Comparison of ENCODE assay signal across 24 cellular contexts in the genomic region with DNA sequence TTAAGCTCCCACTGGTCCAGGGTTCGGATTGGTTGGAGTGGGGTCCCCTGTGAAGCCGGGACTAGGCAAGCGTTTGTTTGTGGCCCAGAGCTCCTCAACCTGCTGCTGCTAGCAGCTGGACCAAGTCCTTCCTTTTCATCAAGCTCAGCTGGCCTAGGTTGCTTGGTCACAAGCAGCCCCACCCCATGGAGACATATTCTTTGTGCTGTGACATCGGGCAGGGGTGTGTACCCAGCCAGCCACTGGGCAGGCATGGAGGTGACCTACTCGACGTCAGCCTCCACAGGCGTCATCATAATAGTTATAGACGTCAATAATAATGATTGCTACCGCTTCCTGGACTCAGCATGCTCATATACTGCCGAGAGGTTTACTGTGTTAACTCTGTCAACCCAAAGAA. TPM values are rescaled to one million over a fixed set of nuclear protein-coding genes. Genes with fewer than 3 reads are reported as not detected.
DNase-seq lines count a peak whose midpoint lies in the region; ATAC-seq and TF ChIP-seq lines count a peak whose summit lies in the region.
"Had no signal": no experiment of that assay in that cellular context is flagged by ENCODE, and none has a peak within 500 bp of the region (broad histone marks: within the 10 kb centered on the region; RNA-seq: fewer than 3 reads in every experiment).

No MANE protein-coding gene starts in this region.

- peaks cover 82% of the 10 kb centered on the region for H3K4me1 Mint-ChIP-seq in dendritic cell treated with granulocyte-macrophage colony-stimulating factor and Interleukin-4, amounts not matched to agents 40 ng/mL and 50 ng/mL, for 4 days (ENCODE audit: low read depth)
- H3K4me1 Mint-ChIP-seq in nephron (peaks cover 15% of the 10 kb centered on the region), type B pancreatic cell (ENCODE audit: unreplicated experiment) (peaks cover 33% of the 10 kb centered on the region)

- no peak for TF ChIP-seq CTCF in nephron (IDR thresholded peaks at IDR 0.05; ENCODE audit: unreplicated experiment in 3 of 3)
- TF ChIP-seq CTCF in type B pancreatic cell (conservative IDR thresholded peaks at IDR 0.05) = no peak

- H3K4me3 Mint-ChIP-seq in dendritic cell treated with granulocyte-macrophage colony-stimulating factor and Interleukin-4, amounts not matched to agents 40 ng/mL and 50 ng/mL, for 4 days = no peak overlapping the region
- H3K4me3 Mint-ChIP-seq in nephron (no peak overlapping the region), type B pancreatic cell (no peak overlapping the region)
- H3K4me3 Mint-ChIP-seq: activated naive CD8-positive, alpha-beta T cell treated with anti-CD3 and anti-CD28 coated beads for 36 hours; CD4-positive, alpha-beta memory T cell; naive B cell had no signal

- intact Hi-C loops in dendritic cell treated with granulocyte-macrophage colony-stimulating factor and Interleukin-4, amounts not matched to agents 40 ng/mL and 50 ng/mL, for 4 days (cut with micrococcal nuclease) = no loop called here

- peak; percentile 22 for DNase-seq in NCI-H748 (lab: John Stamatoyannopoulos, UW; ENCODE audit: unreplicated experiment)
- DNase-seq in NCI-H748 treated with DMSO at 0.1 percent for 48 hours (lab: John Stamatoyannopoulos, UW) = no peak
- DNase-seq in type B pancreatic cell (ENCODE audit: extremely low spot score, unreplicated experiment) = no peak
- DNase-seq in NCI-H82 treated with DMSO at 0.1 percent for 48 hours (lab: John Stamatoyannopoulos, UW; ENCODE audit: unreplicated experiment) = no peak
- DNase-seq: 8988T; activated effector memory CD4-positive, alpha-beta T cell treated with Interleukin-2 at 50 U/mL for 16 hours; activated naive CD8-positive, alpha-beta T cell treated with anti-CD3 and anti-CD28 coated beads for 36 hours; activated T-cell treated with anti-CD3 and anti-CD28 coated beads for 4 hours; dermis blood vessel endothelial cell; esophagus squamous epithelium; foreskin melanocyte; MG63; naive B cell; NCI-H1417 treated with DMSO at 0.1 percent for 48 hours; NCI-H2081; NCI-H226; ovary; stimulated activated CD4-positive, alpha-beta T cell treated with anti-CD3 and anti-CD28 coated beads, Interleukin-2, amount 100 ng/mL, for 48 hours; T-helper 1 cell had no signal

- no peaks in the 10 kb centered on the region for H3K9me3 Mint-ChIP-seq in dendritic cell treated with granulocyte-macrophage colony-stimulating factor and Interleukin-4, amounts not matched to agents 40 ng/mL and 50 ng/mL, for 4 days
- H3K9me3 Mint-ChIP-seq in nephron = no peaks in the 10 kb centered on the region
- H3K9me3 Mint-ChIP-seq in type B pancreatic cell = no peaks in the 10 kb centered on the region
- H3K9me3 Mint-ChIP-seq: activated naive CD8-positive, alpha-beta T cell treated with anti-CD3 and anti-CD28 coated beads for 36 hours; CD4-positive, alpha-beta memory T cell; naive B cell had no signal

- H3K27ac Mint-ChIP-seq in dendritic cell treated with granulocyte-macrophage colony-stimulating factor and Interleukin-4, amounts not matched to agents 40 ng/mL and 50 ng/mL, for 4 days = peak overlapping the region; percentile 87
- H3K27ac Mint-ChIP-seq in nephron = peak overlapping the region; percentile 23 to 94 (median 91)
- H3K27ac Mint-ChIP-seq in type B pancreatic cell = peak overlapping the region; percentile 77
- H3K27ac Mint-ChIP-seq: activated naive CD8-positive, alpha-beta T cell treated with anti-CD3 and anti-CD28 coated beads for 36 hours had no signal

- no peaks in the 10 kb centered on the region for H3K27me3 Mint-ChIP-seq in dendritic cell treated with granulocyte-macrophage colony-stimulating factor and Interleukin-4, amounts not matched to agents 40 ng/mL and 50 ng/mL, for 4 days
- H3K27me3 Mint-ChIP-seq in nephron (ENCODE audit: low read depth) = peaks cover 26% of the 10 kb centered on the region
- no peaks in the 10 kb centered on the region for H3K27me3 Mint-ChIP-seq in type B pancreatic cell
- H3K27me3 Mint-ChIP-seq: activated naive CD8-positive, alpha-beta T cell treated with anti-CD3 and anti-CD28 coated beads for 36 hours; CD4-positive, alpha-beta memory T cell; naive B cell had no signal

- peaks cover 96% of the 10 kb centered on the region for H3K36me3 Mint-ChIP-seq in dendritic cell treated with granulocyte-macrophage colony-stimulating factor and Interleukin-4, amounts not matched to agents 40 ng/mL and 50 ng/mL, for 4 days (ENCODE audit: low read depth)
- peaks cover 27% of the 10 kb centered on the region for H3K36me3 Mint-ChIP-seq in nephron (ENCODE audit: low read depth)
- H3K36me3 Mint-ChIP-seq in type B pancreatic cell = peaks cover 10% of the 10 kb centered on the region
- H3K36me3 Mint-ChIP-seq: naive B cell had no signal

- ATAC-seq in HG03342 (IDR thresholded peaks at IDR 0.05; ENCODE audit: unreplicated experiment) (no peak), GM21515 (IDR thresholded peaks at IDR 0.05; ENCODE audit: unreplicated experiment) (no peak)

RNA-seq across cellular contexts. Expression of a gene that starts 15.9 kb away (rescaled TPM):
- total RNA-seq in type B pancreatic cell (ENCODE audit: low replicate concordance) = 24.5 and 30.3 TPM in 2 replicates
